Comparison of ENCODE assay signal across 8 cellular contexts in the genomic region with DNA sequence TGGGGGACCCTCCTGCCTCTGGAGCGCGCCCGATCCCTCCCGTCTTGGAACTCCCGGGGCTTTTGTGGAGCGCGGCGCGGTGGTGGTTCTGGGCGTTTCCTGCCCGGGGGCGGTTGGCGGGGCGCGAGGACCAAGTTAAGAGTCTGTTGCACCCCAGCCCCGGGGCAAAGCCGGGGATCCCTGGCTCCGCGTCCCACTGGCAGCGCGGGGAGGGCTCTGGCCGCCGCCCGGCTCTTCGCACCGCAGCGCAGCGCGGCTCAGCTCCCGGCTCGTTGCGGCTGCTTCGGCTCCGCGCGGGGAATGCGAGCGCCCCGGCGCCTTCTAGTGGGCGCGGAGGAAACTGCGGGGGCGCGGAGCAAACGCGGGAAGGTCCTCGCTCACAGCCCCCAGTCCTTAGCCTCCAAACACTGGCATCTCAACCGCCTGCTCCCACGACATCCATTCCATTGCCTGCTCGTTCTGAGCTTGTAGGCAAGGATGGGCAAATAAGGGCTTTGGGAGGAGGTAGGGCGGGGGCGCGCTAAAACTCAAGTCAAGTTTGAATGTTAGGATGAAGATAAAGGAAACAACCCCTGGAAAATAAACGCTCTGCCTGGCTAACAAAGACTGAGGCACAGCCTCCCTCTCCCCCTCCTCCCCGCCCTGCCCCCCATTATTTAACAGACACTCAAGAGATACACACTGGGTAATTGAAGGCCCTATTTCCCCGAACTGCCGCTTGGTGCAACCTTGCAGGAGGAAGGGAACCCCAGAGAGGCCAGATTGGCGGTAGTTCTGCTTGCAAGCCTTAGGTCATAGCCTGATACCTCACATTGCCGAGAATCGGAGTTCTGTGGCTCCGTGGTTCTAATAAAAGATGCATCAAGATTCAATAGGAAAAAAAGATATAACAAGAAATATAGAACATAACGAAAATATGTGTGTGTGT. TPM values are rescaled to one million over a fixed set of nuclear protein-coding genes. Genes with fewer than 3 reads are reported as not detected.
A peak's percentile ranks its signal among the peaks of the same experiment; 100 is the strongest.
DNase-seq lines count a peak whose midpoint lies in the region; ATAC-seq, FAIRE-seq and TF ChIP-seq lines count a peak whose summit lies in the region.

Gene B4GALNT1, minus strand, starts transcription at position 304 of the 928 bp plus-strand sequence. CDS start 1,069 bp downstream, outside the sequence.

- peak within 1 kb of the TSS; percentile 75 for H3K9ac ChIP-seq in OCI-LY1 (ENCODE audit: low read length)

- no peaks in the 10 kb centered on the region for H3K36me3 ChIP-seq in CD8-positive, alpha-beta memory T cell (ENCODE audit: insufficient read depth, low read length)
- no peaks in the 10 kb centered on the region for H3K36me3 ChIP-seq in OCI-LY1 (ENCODE audit: insufficient read depth, low read length)

- H3K4me1 Mint-ChIP-seq in CD8-positive, alpha-beta memory T cell, result peaks cover 0 to 12% (median 8%) of the 10 kb centered on the region in 3 donors
- peaks cover 6 to 21% (median 14%) of the 10 kb centered on the region in 4 donors for H3K4me1 Mint-ChIP-seq in naive thymus-derived CD8-positive, alpha-beta T cell

- no peaks in the 10 kb centered on the region for H3K9me2 ChIP-seq in OCI-LY1 (ENCODE audit: low read depth, low read length)

- H3K36me3 Mint-ChIP-seq in CD8-positive, alpha-beta memory T cell, result peaks cover 0 to 1% (median 0%) of the 10 kb centered on the region in 3 donors
- no peaks in the 10 kb centered on the region for H3K36me3 Mint-ChIP-seq in naive thymus-derived CD8-positive, alpha-beta T cell

- DNase-seq in CD8-positive, alpha-beta memory T cell, result peak; percentile 44 to 71 (median 57)
- peak; percentile 83 for DNase-seq in HTR-8/SVneo (ENCODE audit: insufficient read length, low spot score)
- DNase-seq in activated T-cell treated with anti-CD3 and anti-CD28 coated beads, Interleukin-2, amount 50 U/mL, for 48 hours, result peak; percentile 76 to 84
- peak; percentile 38 for DNase-seq in fibroblast of gingiva (ENCODE audit: low read depth)
- peak; percentile 39 to 72 (median 64) for DNase-seq in naive thymus-derived CD8-positive, alpha-beta T cell
- DNase-seq in superior temporal gyrus (ENCODE audit: extremely low spot score), result peak; percentile 66

- H3K27me3 ChIP-seq in CD8-positive, alpha-beta memory T cell (ENCODE audit: insufficient read depth, low read length, poor library complexity, severe bottlenecking), result peaks cover 20% of the 10 kb centered on the region
- no peaks in the 10 kb centered on the region; the same call in 1 of the 2 replicates for H3K27me3 ChIP-seq in OCI-LY1 (ENCODE audit: insufficient read depth, low read length)

- peak within 1 kb of the TSS in 3 of 8 donors; percentile 14 to 33 (median 19) for H3K27ac Mint-ChIP-seq in CD8-positive, alpha-beta memory T cell
- H3K27ac Mint-ChIP-seq in naive thymus-derived CD8-positive, alpha-beta T cell, result peak within 1 kb of the TSS in 1 of 10 donors; percentile 59

- H3K27ac ChIP-seq in CD8-positive, alpha-beta memory T cell (ENCODE audit: low read depth, low read length), result no peak within 1 kb of the TSS
- no peak within 1 kb of the TSS for H3K27ac ChIP-seq in OCI-LY1 (ENCODE audit: low read depth, low read length, poor library complexity, severe bottlenecking)

- POLR2A ChIA-PET in CD8-positive, alpha-beta memory T cell (lab: Charles Lee), result interaction anchor here (0.6 kb wide), 1 partner anchor 27 kb away, joined by 3 read pairs; no protein-coding TSS in a partner anchor
- POLR2A ChIA-PET in naive thymus-derived CD8-positive, alpha-beta T cell (lab: Charles Lee), result interaction anchor here (0.6 to 1.2 kb wide), 6 partner anchors 40 to 174 kb away, joined by 3 to 10 read pairs (median 4); no protein-coding TSS in a partner anchor

- peak; percentile 84 for FAIRE-seq in HTR-8/SVneo (lab: Jason Lieb, UNC)

- H3K4me1 ChIP-seq in CD8-positive, alpha-beta memory T cell (ENCODE audit: insufficient read depth, low read length), result peaks cover 11% of the 10 kb centered on the region
- H3K4me1 ChIP-seq in OCI-LY1 (ENCODE audit: insufficient read depth, low read length, severe bottlenecking), result peaks cover 17% of the 10 kb centered on the region

- peak within 1 kb of the TSS; percentile 87 for H3K4me2 ChIP-seq in OCI-LY1 (ENCODE audit: low read length)

- peak within 1 kb of the TSS; percentile 49 for H3K4me3 ChIP-seq in CD8-positive, alpha-beta memory T cell (ENCODE audit: low read length)
- peak within 1 kb of the TSS; percentile 71 for H3K4me3 ChIP-seq in OCI-LY1 (ENCODE audit: low read depth, low read length, poor library complexity, severe bottlenecking)

- no peaks in the 10 kb centered on the region for H3K9me3 Mint-ChIP-seq in CD8-positive, alpha-beta memory T cell
- H3K9me3 Mint-ChIP-seq in naive thymus-derived CD8-positive, alpha-beta T cell, result peaks cover 0 to 1% (median 0%) of the 10 kb centered on the region in 9 donors

- peak within 1 kb of the TSS; percentile 67 for H2AFZ ChIP-seq in OCI-LY1 (ENCODE audit: low read length)

- no peaks in the 10 kb centered on the region for H3F3A ChIP-seq in OCI-LY1 (ENCODE audit: insufficient read depth, low read length)

- no peaks in the 10 kb centered on the region for H3K9me3 ChIP-seq in CD8-positive, alpha-beta memory T cell (ENCODE audit: low read length)
- H3K9me3 ChIP-seq in OCI-LY1 (ENCODE audit: low read length), result no peaks in the 10 kb centered on the region

- CTCF ChIA-PET in CD8-positive, alpha-beta memory T cell (lab: Charles Lee), result interaction anchor here (0.6 to 3.4 kb wide), 16 partner anchors 9 to 181 kb away, joined by 3 to 35 read pairs (median 4); partner anchors contain the start of gene OS9

- H3K79me2 ChIP-seq in OCI-LY1 (ENCODE audit: insufficient read depth, low read length), result no peaks in the 10 kb centered on the region

- H3K27me3 Mint-ChIP-seq in CD8-positive, alpha-beta memory T cell, result peaks cover 34 to 57% of the 10 kb centered on the region in 2 donors
- peaks cover 16 to 67% (median 45%) of the 10 kb centered on the region in 5 donors for H3K27me3 Mint-ChIP-seq in naive thymus-derived CD8-positive, alpha-beta T cell

- peak; percentile 90 for ATAC-seq in GM19438 (IDR thresholded peaks at IDR 0.05; ENCODE audit: low read depth, unreplicated experiment)
- peak; percentile 83 to 92 for ATAC-seq in naive thymus-derived CD8-positive, alpha-beta T cell

- H4K20me1 ChIP-seq in OCI-LY1 (ENCODE audit: insufficient read depth, low read length), result no peaks in the 10 kb centered on the region

- H3K4me3 Mint-ChIP-seq in CD8-positive, alpha-beta memory T cell, result peak within 1 kb of the TSS; percentile 26 to 84 (median 71)
- H3K4me3 Mint-ChIP-seq in naive thymus-derived CD8-positive, alpha-beta T cell, result peak within 1 kb of the TSS; percentile 45 to 84 (median 74)

- peak; percentile 86 for TF ChIP-seq CTCF in OCI-LY1 (IDR thresholded peaks at IDR 0.05; ENCODE audit: low read length)

RNA-seq across cellular contexts. Expression of gene B4GALNT1, which starts in this region (rescaled TPM):
- total RNA-seq in CD8-positive, alpha-beta memory T cell, result 1 to 10 TPM; 2.9 to 4.1 TPM
- not detected for polyA plus RNA-seq in CD8-positive, alpha-beta memory T cell
- under 1 TPM in 1 of 2 experiments, not detected in 1; 0.30 TPM for total RNA-seq in naive thymus-derived CD8-positive, alpha-beta T cell
- not detected for polyA plus RNA-seq in naive thymus-derived CD8-positive, alpha-beta T cell

Comparison
In these comparisons a context has a peak if more than half of its experiments do, and no peak if none do; other contexts are left out.
1. Peak in DNase-seq and ATAC-seq in naive thymus-derived CD8-positive, alpha-beta T cell; RNA of the gene not detected or under 1 TPM.